Comparison of ENCODE assay signal across 14 cellular contexts in the genomic region with DNA sequence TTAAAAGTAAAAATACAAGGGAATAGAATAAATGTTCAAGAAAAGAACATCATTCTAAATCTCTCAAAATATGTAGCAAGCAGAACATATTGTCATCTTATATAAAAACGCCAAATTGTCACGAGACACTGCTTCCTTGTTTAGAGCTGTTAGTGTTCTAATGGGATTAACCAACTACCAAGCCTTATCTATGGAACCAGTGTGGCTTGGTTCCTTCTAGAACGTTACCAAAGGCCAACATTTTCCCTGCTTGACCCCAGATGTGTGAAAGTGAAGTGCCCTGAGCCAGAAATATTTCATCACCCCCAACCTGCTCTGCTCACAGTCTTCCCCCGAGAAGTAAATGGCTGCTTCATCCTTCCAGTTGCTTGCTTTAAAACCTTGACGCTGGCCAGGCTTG.
"Had no signal": no experiment of that assay in that cellular context is flagged by ENCODE, and none has a peak within 500 bp of the region (broad histone marks: within the 10 kb centered on the region; RNA-seq: fewer than 3 reads in every experiment).

No MANE protein-coding gene starts in this region.

- H3K27ac Mint-ChIP-seq: activated CD4-positive, alpha-beta memory T cell treated with anti-CD3 and anti-CD28 coated beads for 36 hours; activated naive CD4-positive, alpha-beta T cell treated with anti-CD3 and anti-CD28 coated beads for 36 hours; activated T-helper 1 cell treated with anti-CD3 and anti-CD28 coated beads, Interleukin-12 subunit alpha, Interleukin-12 subunit beta, Interleukin-2, Interleukin-4 antibody, amounts not matched to agents 30 ng/mL and 10 ng/mL and 1 ng/mL, durations not matched to agents 14 hours and 24 hours and 36 hours had no signal

- H3K4me3 ChIP-seq: cardiac muscle cell, gastrocnemius medialis, skin epidermis, stomach, thoracic aorta had no signal

- FAIRE-seq: colon, kidney had no signal

- H3K9me3 ChIP-seq: gastrocnemius medialis, stomach, thoracic aorta had no signal

- H3K36me3 ChIP-seq: cardiac muscle cell, gastrocnemius medialis, stomach, thoracic aorta had no signal

- H3K4me1 Mint-ChIP-seq: neural crest cell had no signal

- H3K27me3 ChIP-seq: cardiac muscle cell, gastrocnemius medialis, stomach had no signal

- ATAC-seq: gastrocnemius medialis had no signal

- H3K36me3 Mint-ChIP-seq: activated CD4-positive, alpha-beta memory T cell treated with anti-CD3 and anti-CD28 coated beads for 36 hours had no signal

- H3K27me3 Mint-ChIP-seq: activated CD4-positive, alpha-beta memory T cell treated with anti-CD3 and anti-CD28 coated beads for 36 hours had no signal

- H3K4me3 Mint-ChIP-seq: activated CD4-positive, alpha-beta memory T cell treated with anti-CD3 and anti-CD28 coated beads for 36 hours; activated naive CD4-positive, alpha-beta T cell treated with anti-CD3 and anti-CD28 coated beads for 36 hours; activated T-helper 1 cell treated with anti-CD3 and anti-CD28 coated beads, Interleukin-12 subunit alpha, Interleukin-12 subunit beta, Interleukin-2, Interleukin-4 antibody, amounts not matched to agents 30 ng/mL and 10 ng/mL and 1 ng/mL, durations not matched to agents 14 hours and 24 hours and 36 hours; neural crest cell had no signal

- H3K9me3 Mint-ChIP-seq: activated CD4-positive, alpha-beta memory T cell treated with anti-CD3 and anti-CD28 coated beads for 36 hours; activated naive CD4-positive, alpha-beta T cell treated with anti-CD3 and anti-CD28 coated beads for 36 hours; activated T-helper 1 cell treated with anti-CD3 and anti-CD28 coated beads, Interleukin-12 subunit alpha, Interleukin-12 subunit beta, Interleukin-2, Interleukin-4 antibody, amounts not matched to agents 30 ng/mL and 10 ng/mL and 1 ng/mL, durations not matched to agents 14 hours and 24 hours and 36 hours; neural crest cell had no signal

- H3K27ac ChIP-seq: cardiac muscle cell, stomach, thoracic aorta, VCaP had no signal

- DNase-seq: activated CD4-positive, alpha-beta memory T cell treated with anti-CD3 and anti-CD28 coated beads for 36 hours; activated CD8-positive, alpha-beta memory T cell treated with anti-CD3 and anti-CD28 coated beads, Interleukin-2, amount 50 U/mL, for 4 hours; activated naive CD4-positive, alpha-beta T cell treated with anti-CD3 and anti-CD28 coated beads for 36 hours; effector CD4-positive, alpha-beta T cell; gastrocnemius medialis; kidney; stomach had no signal
